Comparison of ENCODE assay signal across 1 cellular context in genomic region chr9:73270967-73271722, GRCh38.
TF ChIP-seq lines count a peak whose summit lies in the region.

No MANE protein-coding gene starts in this region.

TF ChIP-seq in HepG2, 621 proteins besides CTCF, POLR2A, EP300 and RAD21 (continued from another document and continues in another):
- TF ChIP-seq, protein P1, sequence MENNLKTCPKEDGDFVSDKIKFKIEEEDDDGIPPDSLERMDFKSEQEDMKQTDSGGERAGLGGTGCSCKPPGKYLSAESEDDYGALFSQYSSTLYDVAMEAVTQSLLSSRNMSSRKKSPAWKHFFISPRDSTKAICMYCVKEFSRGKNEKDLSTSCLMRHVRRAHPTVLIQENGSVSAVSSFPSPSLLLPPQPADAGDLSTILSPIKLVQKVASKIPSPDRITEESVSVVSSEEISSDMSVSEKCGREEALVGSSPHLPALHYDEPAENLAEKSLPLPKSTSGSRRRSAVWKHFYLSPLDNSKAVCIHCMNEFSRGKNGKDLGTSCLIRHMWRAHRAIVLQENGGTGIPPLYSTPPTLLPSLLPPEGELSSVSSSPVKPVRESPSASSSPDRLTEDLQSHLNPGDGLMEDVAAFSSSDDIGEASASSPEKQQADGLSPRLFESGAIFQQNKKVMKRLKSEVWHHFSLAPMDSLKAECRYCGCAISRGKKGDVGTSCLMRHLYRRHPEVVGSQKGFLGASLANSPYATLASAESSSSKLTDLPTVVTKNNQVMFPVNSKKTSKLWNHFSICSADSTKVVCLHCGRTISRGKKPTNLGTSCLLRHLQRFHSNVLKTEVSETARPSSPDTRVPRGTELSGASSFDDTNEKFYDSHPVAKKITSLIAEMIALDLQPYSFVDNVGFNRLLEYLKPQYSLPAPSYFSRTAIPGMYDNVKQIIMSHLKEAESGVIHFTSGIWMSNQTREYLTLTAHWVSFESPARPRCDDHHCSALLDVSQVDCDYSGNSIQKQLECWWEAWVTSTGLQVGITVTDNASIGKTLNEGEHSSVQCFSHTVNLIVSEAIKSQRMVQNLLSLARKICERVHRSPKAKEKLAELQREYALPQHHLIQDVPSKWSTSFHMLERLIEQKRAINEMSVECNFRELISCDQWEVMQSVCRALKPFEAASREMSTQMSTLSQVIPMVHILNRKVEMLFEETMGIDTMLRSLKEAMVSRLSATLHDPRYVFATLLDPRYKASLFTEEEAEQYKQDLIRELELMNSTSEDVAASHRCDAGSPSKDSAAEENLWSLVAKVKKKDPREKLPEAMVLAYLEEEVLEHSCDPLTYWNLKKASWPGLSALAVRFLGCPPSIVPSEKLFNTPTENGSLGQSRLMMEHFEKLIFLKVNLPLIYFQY (CRISPR knock-in tag; IDR thresholded peaks at IDR 0.05; ENCODE audit: borderline replicate concordance) = no peak
- TF ChIP-seq ZNF230 (CRISPR knock-in tag; IDR thresholded peaks at IDR 0.05) (no peak), MXD3 (CRISPR knock-in tag; IDR thresholded peaks at IDR 0.05) (no peak), ZGPAT (CRISPR knock-in tag; IDR thresholded peaks at IDR 0.05) (no peak), ZUFSP (CRISPR knock-in tag; IDR thresholded peaks at IDR 0.05; ENCODE audit: borderline replicate concordance) (no peak), AKAP8 (CRISPR knock-in tag; IDR thresholded peaks at IDR 0.05) (no peak), TEAD2 (CRISPR knock-in tag; IDR thresholded peaks at IDR 0.05) (no peak), ZNF160 (CRISPR knock-in tag; IDR thresholded peaks at IDR 0.05) (no peak), ZBTB4 (CRISPR knock-in tag; IDR thresholded peaks at IDR 0.05; ENCODE audit: borderline replicate concordance) (no peak), ZNF558 (CRISPR knock-in tag; IDR thresholded peaks at IDR 0.05; ENCODE audit: borderline replicate concordance) (no peak), ZNF280D (CRISPR knock-in tag; IDR thresholded peaks at IDR 0.05) (no peak), DR1 (CRISPR knock-in tag; IDR thresholded peaks at IDR 0.05) (no peak), ZBTB40 (IDR thresholded peaks at IDR 0.05) (no peak), ZBTB40 (CRISPR knock-in tag; IDR thresholded peaks at IDR 0.05) (no peak), RCOR2 (CRISPR knock-in tag; IDR thresholded peaks at IDR 0.05) (no peak), ATM (IDR thresholded peaks at IDR 0.05; ENCODE audit: borderline replicate concordance) (no peak; the same call in 1 of the 2 replicates), ISX (CRISPR knock-in tag; conservative IDR thresholded peaks at IDR 0.05) (no peak)
- TF ChIP-seq, protein P2, sequence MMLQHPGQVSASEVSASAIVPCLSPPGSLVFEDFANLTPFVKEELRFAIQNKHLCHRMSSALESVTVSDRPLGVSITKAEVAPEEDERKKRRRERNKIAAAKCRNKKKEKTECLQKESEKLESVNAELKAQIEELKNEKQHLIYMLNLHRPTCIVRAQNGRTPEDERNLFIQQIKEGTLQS (CRISPR knock-in tag; IDR thresholded peaks at IDR 0.05) = peak; percentile 81; the same call in 1 of the 2 replicates
- TF ChIP-seq, protein P3, sequence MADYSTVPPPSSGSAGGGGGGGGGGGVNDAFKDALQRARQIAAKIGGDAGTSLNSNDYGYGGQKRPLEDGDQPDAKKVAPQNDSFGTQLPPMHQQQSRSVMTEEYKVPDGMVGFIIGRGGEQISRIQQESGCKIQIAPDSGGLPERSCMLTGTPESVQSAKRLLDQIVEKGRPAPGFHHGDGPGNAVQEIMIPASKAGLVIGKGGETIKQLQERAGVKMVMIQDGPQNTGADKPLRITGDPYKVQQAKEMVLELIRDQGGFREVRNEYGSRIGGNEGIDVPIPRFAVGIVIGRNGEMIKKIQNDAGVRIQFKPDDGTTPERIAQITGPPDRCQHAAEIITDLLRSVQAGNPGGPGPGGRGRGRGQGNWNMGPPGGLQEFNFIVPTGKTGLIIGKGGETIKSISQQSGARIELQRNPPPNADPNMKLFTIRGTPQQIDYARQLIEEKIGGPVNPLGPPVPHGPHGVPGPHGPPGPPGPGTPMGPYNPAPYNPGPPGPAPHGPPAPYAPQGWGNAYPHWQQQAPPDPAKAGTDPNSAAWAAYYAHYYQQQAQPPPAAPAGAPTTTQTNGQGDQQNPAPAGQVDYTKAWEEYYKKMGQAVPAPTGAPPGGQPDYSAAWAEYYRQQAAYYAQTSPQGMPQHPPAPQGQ (CRISPR knock-in tag; IDR thresholded peaks at IDR 0.05; ENCODE audit: borderline replicate concordance) = no peak
